ENCODE assay signal across 8 cellular contexts in genomic region chr1:10431065-10431730, GRCh38. TPM values are rescaled to one million over a fixed set of nuclear protein-coding genes. Genes with fewer than 3 reads are reported as not detected.
DNase-seq lines count a peak whose midpoint lies in the region; ATAC-seq and TF ChIP-seq lines count a peak whose summit lies in the region.

No MANE protein-coding gene starts in this region.

- H3K9me3 ChIP-seq in mesodermal cell (ENCODE audit: control insufficient read depth, low read length) (no peaks in the 10 kb centered on the region), uterus (no peaks in the 10 kb centered on the region)

- TF ChIP-seq CTCF in uterus (IDR thresholded peaks at IDR 0.05) = no peak

- ATAC-seq in GM18520 (IDR thresholded peaks at IDR 0.05; ENCODE audit: unreplicated experiment) = no peak
- ATAC-seq in GM21447 (IDR thresholded peaks at IDR 0.05; ENCODE audit: unreplicated experiment) = no peak

- 27 to 32% methylated on average over 29 to 31 of the region's 31 CpGs for WGBS in mesodermal cell (ENCODE audit: insufficient coverage in 2 of 2), 2 experiments

- H3K4me3 ChIP-seq in mesodermal cell (ENCODE audit: extremely low read depth, insufficient read depth, low read length, poor library complexity, severe bottlenecking) (peak overlapping the region; percentile 63), uterus (peak overlapping the region; percentile 51 to 65)

- no peaks in the 10 kb centered on the region for H3K27me3 ChIP-seq in uterus

- in situ Hi-C loops in T47D (cut with HindIII; ENCODE audit: low pct_unique_long_range_greater_than_20kb, low sequenced_read_pairs) = no loop called here

- no peak for TF ChIP-seq POLR2A in uterus (IDR thresholded peaks at IDR 0.05)

- peaks cover 5% of the 10 kb centered on the region for H3K4me1 ChIP-seq in mesodermal cell (ENCODE audit: control insufficient read depth, insufficient read depth, low read length, poor library complexity, severe bottlenecking)
- H3K4me1 ChIP-seq in uterus = no peaks in the 10 kb centered on the region

- H3K36me3 ChIP-seq in mesodermal cell (ENCODE audit: control insufficient read depth, insufficient read depth, low read length) = no peaks in the 10 kb centered on the region
- no peaks in the 10 kb centered on the region for H3K36me3 ChIP-seq in uterus

- intact Hi-C loops in uterus (cut with DNase I; ENCODE audit: low total_unique reads) = loop anchor here (10.0 kb wide), 1 partner anchor 64 kb away; no protein-coding TSS in a partner anchor

- H3K27ac ChIP-seq in mesodermal cell (ENCODE audit: low read depth, low read length, severe bottlenecking) (peak overlapping the region; percentile 82), uterus (peak overlapping the region; percentile 61 to 78)

- DNase-seq in NCI-H510A treated with DMSO at 0.1 percent for 48 hours (lab: John Stamatoyannopoulos, UW) (peak; percentile 93), NCI-H510A (lab: John Stamatoyannopoulos, UW) (no peak), NCI-H69 (lab: John Stamatoyannopoulos, UW) (peak; percentile 56), T47D (ENCODE audit: low read depth in 1 of 2, low spot score in 1 of 2) (peak; percentile 14 to 24), uterus (no peak)

RNA-seq across cellular contexts. Expression of gene CENPS, which starts 1.0 kb away (rescaled TPM):
- polyA plus RNA-seq in mesodermal cell (2013, experiment 1 of 2) = 14.5 TPM
- polyA plus RNA-seq in mesodermal cell (2013, experiment 2 of 2) = 12.6 TPM
- total RNA-seq in uterus = 10 to 100 TPM in 1 of 4 donors, 1 to 10 TPM in 3; 2.6 to 15.4 (median 6.2) TPM

RNA-seq across cellular contexts. Expression of gene CORT, which starts 18.6 kb away (rescaled TPM):
- polyA plus RNA-seq in mesodermal cell (2013, experiment 1 of 2) = 0.41 TPM
- 0.56 TPM for polyA plus RNA-seq in mesodermal cell (2013, experiment 2 of 2)
- total RNA-seq in uterus = under 1 TPM in 1 of 4 donors, not detected in 3; 0.79 TPM

RNA-seq across cellular contexts. Expression of gene PGD, which starts 32.3 kb away (rescaled TPM):
- 250 TPM for polyA plus RNA-seq in mesodermal cell (2013, experiment 1 of 2)
- 230 TPM for polyA plus RNA-seq in mesodermal cell (2013, experiment 2 of 2)
- total RNA-seq in uterus = 10 to 100 TPM; 13.8 to 79.7 (median 37.5) TPM

RNA-seq across cellular contexts. Expression of gene DFFA, which starts 41.1 kb away (rescaled TPM):
- polyA plus RNA-seq in mesodermal cell (2013, experiment 1 of 2) = 33.5 TPM
- 28.4 TPM for polyA plus RNA-seq in mesodermal cell (2013, experiment 2 of 2)
- total RNA-seq in uterus = 10 to 100 TPM in 3 of 4 donors, 1 to 10 TPM in 1; 5.1 to 41.6 (median 25.7) TPM

RNA-seq across cellular contexts. Expression of gene PEX14, which starts 43.6 kb away (rescaled TPM):
- polyA plus RNA-seq in mesodermal cell (2013, experiment 1 of 2) = 24.7 TPM
- polyA plus RNA-seq in mesodermal cell (2013, experiment 2 of 2) = 20.1 TPM
- 10 to 100 TPM in 1 of 4 donors, 1 to 10 TPM in 3; 2.0 to 21.9 (median 5.3) TPM for total RNA-seq in uterus

Comparison
In these comparisons a context has a peak if more than half of its experiments do, and no peak if none do; other contexts are left out.
1. DNase-seq: peak in NCI-H510A treated with DMSO at 0.1 percent for 48 hours (single experiment), NCI-H69 (single experiment) and T47D (2 of 2); none in NCI-H510A (single experiment) and uterus (0 of 2).